In the genomic region with DNA sequence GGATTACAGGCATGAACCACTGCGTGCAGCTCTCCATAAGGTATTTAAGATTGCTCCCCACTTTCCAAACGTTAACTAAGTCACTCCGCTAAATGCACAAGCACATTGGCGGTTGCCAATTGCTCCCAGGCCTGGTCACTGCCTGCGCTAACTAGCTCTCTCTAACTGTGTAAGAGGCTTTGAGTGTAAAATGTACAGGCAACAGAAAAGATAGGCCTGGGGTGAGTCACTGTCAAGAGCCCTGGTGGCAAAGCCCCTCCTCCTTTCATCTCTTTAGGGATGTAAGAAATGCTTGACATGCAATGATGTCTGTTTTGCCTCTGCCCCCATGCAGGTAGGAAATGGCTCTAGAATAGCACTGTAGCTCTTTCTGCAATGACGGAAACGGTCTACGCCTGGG, we compare ENCODE assay signal across 10 cellular contexts.
A peak's percentile ranks its signal among the peaks of the same experiment; 100 is the strongest.
DNase-seq lines count a peak whose midpoint lies in the region; ATAC-seq lines count a peak whose summit lies in the region.
"Had no signal": no experiment of that assay in that cellular context is flagged by ENCODE, and none has a peak within 500 bp of the region (broad histone marks: within the 10 kb centered on the region; RNA-seq: fewer than 3 reads in every experiment).

No MANE protein-coding gene starts in this region.

- H3K4me3 Mint-ChIP-seq in activated T-cell treated with anti-CD3 and anti-CD28 coated beads, Interleukin-2, amount 50 U/mL, for 72 hours, result peak overlapping the region; percentile 53 to 62
- H3K4me3 Mint-ChIP-seq: CD4-positive, alpha-beta memory T cell had no signal

- peak; percentile 54 for ATAC-seq in HG02870 (IDR thresholded peaks at IDR 0.05; ENCODE audit: unreplicated experiment)
- ATAC-seq in activated T-cell treated with anti-CD3 and anti-CD28 coated beads, Interleukin-2, amount 50 U/mL, for 72 hours (replicated peaks in 1 of 2), result peak; percentile 83 to 95
- peak; percentile 83 to 93 for ATAC-seq in left cardiac atrium
- ATAC-seq in GM18909 (IDR thresholded peaks at IDR 0.05; ENCODE audit: poor library complexity, unreplicated experiment), result no peak

- H3K4me1 Mint-ChIP-seq in activated T-cell treated with anti-CD3 and anti-CD28 coated beads, Interleukin-2, amount 50 U/mL, for 72 hours (ENCODE audit: low read depth), result peaks cover 58% of the 10 kb centered on the region

- no peaks in the 10 kb centered on the region for H3K36me3 Mint-ChIP-seq in activated T-cell treated with anti-CD3 and anti-CD28 coated beads, Interleukin-2, amount 50 U/mL, for 72 hours (ENCODE audit: insufficient read depth in 2 of 2)

- intact Hi-C loops in left cardiac atrium (cut with DNase I), result no loop called here

- DNase-seq in AG08396 (ENCODE audit: low spot score) (peak; percentile 30), left cardiac atrium (no peak), NCI-H446 treated with DMSO at 0.1 percent for 48 hours (lab: John Stamatoyannopoulos, UW) (no peak), NCI-H345 treated with DMSO at 0.1 percent for 48 hours (lab: John Stamatoyannopoulos, UW; ENCODE audit: unreplicated experiment) (no peak), GDM1 (lab: John Stamatoyannopoulos, UW) (no peak)
- DNase-seq in activated T-cell treated with anti-CD3 and anti-CD28 coated beads, Interleukin-2, amount 50 U/mL, for 72 hours, result peak in 1 of 2 donors; percentile 65
- DNase-seq: CD4-positive, alpha-beta memory T cell; hippocampal formation had no signal

- H3K27ac Mint-ChIP-seq in activated T-cell treated with anti-CD3 and anti-CD28 coated beads, Interleukin-2, amount 50 U/mL, for 72 hours, result peak overlapping the region; percentile 75

- peaks cover 0 to 2% of the 10 kb centered on the region in 2 donors for H3K9me3 Mint-ChIP-seq in activated T-cell treated with anti-CD3 and anti-CD28 coated beads, Interleukin-2, amount 50 U/mL, for 72 hours

- no peaks in the 10 kb centered on the region for H3K27me3 Mint-ChIP-seq in activated T-cell treated with anti-CD3 and anti-CD28 coated beads, Interleukin-2, amount 50 U/mL, for 72 hours (ENCODE audit: low read depth)
- H3K27me3 Mint-ChIP-seq: CD4-positive, alpha-beta memory T cell had no signal
